25 cellular contexts compared by ENCODE assay signal in the genomic region with DNA sequence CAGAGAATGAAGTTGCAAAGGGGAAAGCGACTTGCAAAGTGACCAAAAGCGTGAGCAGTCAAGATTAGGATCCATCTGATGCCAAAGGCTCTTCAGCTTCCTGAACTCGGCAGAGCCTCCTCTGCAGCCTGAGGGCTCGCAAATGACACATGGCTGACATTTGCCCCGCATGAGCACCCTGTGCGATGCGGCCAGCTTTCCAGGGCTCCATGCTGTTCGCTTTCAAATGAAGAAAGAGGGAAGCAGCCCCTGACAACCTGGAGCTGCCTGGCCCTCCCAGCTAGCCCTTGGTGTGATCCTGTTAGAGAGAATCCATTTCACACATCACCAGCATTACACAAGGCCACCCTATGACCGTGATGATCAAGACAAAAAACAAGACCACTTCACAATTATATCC. TPM values are rescaled to one million over a fixed set of nuclear protein-coding genes. Genes with fewer than 3 reads are reported as not detected.
"Had no signal": no experiment of that assay in that cellular context is flagged by ENCODE, and none has a peak within 500 bp of the region (broad histone marks: within the 10 kb centered on the region; RNA-seq: fewer than 3 reads in every experiment).

No MANE protein-coding gene starts in this region.

- H3K4me3 Mint-ChIP-seq: activated naive CD8-positive, alpha-beta T cell; naive thymus-derived CD4-positive, alpha-beta T cell; type B pancreatic cell had no signal

- DNase-seq: activated CD4-positive, alpha-beta T cell treated with anti-CD3 and anti-CD28 coated beads for 4 hours; activated CD4-positive, alpha-beta T cell treated with anti-CD3 and anti-CD28 coated beads, Interleukin-2, amount 50 U/mL, for 4 hours; activated effector memory CD4-positive, alpha-beta T cell treated with Interleukin-2 at 50 U/mL for 16 hours; activated naive CD4-positive, alpha-beta T cell treated with Interleukin-2 at 50 U/mL for 16 hours; activated T-cell treated with anti-CD3 and anti-CD28 coated beads for 4 hours; anterior cingulate cortex; colonic mucosa; effector memory CD4-positive, alpha-beta T cell; left cardiac atrium; left ventricle myocardium superior; naive thymus-derived CD4-positive, alpha-beta T cell; occipital lobe; stimulated activated CD4-positive, alpha-beta T cell treated with anti-CD3 and anti-CD28 coated beads, Interleukin-2, amount 100 ng/mL, for 48 hours; stimulated activated naive CD4-positive, alpha-beta T cell treated with Interleukin-2 at 50 U/mL for 16 hours; uterus had no signal

- H3K9me3 Mint-ChIP-seq: naive thymus-derived CD4-positive, alpha-beta T cell; type B pancreatic cell had no signal

- ATAC-seq: gastroesophageal sphincter; left cardiac atrium; left ventricle myocardium superior; naive thymus-derived CD4-positive, alpha-beta T cell had no signal

- H3K4me1 ChIP-seq: colonic mucosa, gastroesophageal sphincter, uterus had no signal

- H3K36me3 ChIP-seq: colonic mucosa, gastroesophageal sphincter, thoracic aorta, uterus had no signal

- H3K27me3 Mint-ChIP-seq: activated naive CD8-positive, alpha-beta T cell had no signal

- H3K9me3 ChIP-seq: colonic mucosa, gastroesophageal sphincter, thoracic aorta, uterus had no signal

- H3K27ac ChIP-seq: colonic mucosa, gastroesophageal sphincter, hepatocyte, thoracic aorta, uterus had no signal

- H3K4me2 ChIP-seq: hepatocyte had no signal

- H3K27me3 ChIP-seq: colonic mucosa, gastroesophageal sphincter, hepatocyte, uterus had no signal

- H2AFZ ChIP-seq: hepatocyte had no signal

- H3K79me2 ChIP-seq: hepatocyte had no signal

- H3K27ac Mint-ChIP-seq: activated naive CD8-positive, alpha-beta T cell; type B pancreatic cell had no signal

- H3K4me3 ChIP-seq: colonic mucosa, gastroesophageal sphincter, hepatocyte, thoracic aorta, uterus had no signal

RNA-seq across cellular contexts. Expression of a gene that starts 20.2 kb away (rescaled TPM):
- total RNA-seq: dermis microvascular lymphatic vessel endothelial cell, gastroesophageal sphincter, lung microvascular endothelial cell, skeletal muscle tissue, thoracic aorta had no signal
- polyA plus RNA-seq: naive thymus-derived CD4-positive, alpha-beta T cell had no signal

RNA-seq across cellular contexts. Expression of a gene that starts 50.0 kb away (rescaled TPM):
- total RNA-seq: lung microvascular endothelial cell; naive thymus-derived CD4-positive, alpha-beta T cell; skeletal muscle tissue; thoracic aorta had no signal
- polyA plus RNA-seq: keratinocyte; naive thymus-derived CD4-positive, alpha-beta T cell; neural cell had no signal
